ENCODE assay signal across 8 cellular contexts in genomic region chr19:13841339-13842293, GRCh38. TPM values are rescaled to one million over a fixed set of nuclear protein-coding genes. Genes with fewer than 3 reads are reported as not detected.
DNase-seq lines count a peak whose midpoint lies in the region; ATAC-seq and TF ChIP-seq lines count a peak whose summit lies in the region.

No MANE protein-coding gene starts in this region.

- H3K27me3 ChIP-seq in HUES48 (ENCODE audit: control insufficient read depth, insufficient read depth, low read length) (no peaks in the 10 kb centered on the region), foreskin keratinocyte (no peaks in the 10 kb centered on the region), ovary (no peaks in the 10 kb centered on the region)

- intact Hi-C loops in ovary (cut with DNase I), result loop anchor here in 3 of 4 donors (5.0 to 10.0 kb wide), 3 partner anchors 44 to 1057 kb away; partner anchors contain the start of gene ZSWIM4 (in 2 of the 3)

- TF ChIP-seq POLR2A in ovary (IDR thresholded peaks at IDR 0.05), result peak; percentile 25

- no peak for TF ChIP-seq CTCF in 22Rv1 (IDR thresholded peaks at IDR 0.05)
- no peak for TF ChIP-seq CTCF in foreskin keratinocyte (conservative IDR thresholded peaks at IDR 0.05)
- no peak for TF ChIP-seq CTCF in ovary (IDR thresholded peaks at IDR 0.05)

- no peaks in the 10 kb centered on the region for H3K36me3 ChIP-seq in HUES48 (ENCODE audit: control insufficient read depth, insufficient read depth, low read length)
- no peaks in the 10 kb centered on the region for H3K36me3 ChIP-seq in ovary

- H3K9me3 ChIP-seq in HUES48 (ENCODE audit: control insufficient read depth, insufficient read depth, low read length) (no peaks in the 10 kb centered on the region), ovary (no peaks in the 10 kb centered on the region)

- peak overlapping the region; percentile 69 for H3K4me3 ChIP-seq in HUES48 (ENCODE audit: low read depth, low read length)
- H3K4me3 ChIP-seq in ovary, result peak overlapping the region; percentile 66

- peak; percentile 75 for DNase-seq in activated CD8-positive, alpha-beta memory T cell treated with anti-CD3 and anti-CD28 coated beads, Interleukin-2, amount 50 U/mL, for 48 hours
- peak in 1 of 2 donors; percentile 42 for DNase-seq in foreskin keratinocyte
- peak in 2 of 5 donors; percentile 52 to 63 for DNase-seq in ovary
- no peak for DNase-seq in activated gamma-delta T cell treated with Interleukin-2 at 50 U/mL for 16 hours

- peak overlapping the region; percentile 16; the same call in 1 of the 2 replicates for H3K9ac ChIP-seq in HUES48 (ENCODE audit: low read depth, low read length)

- ATAC-seq in foreskin keratinocyte (no peak), GM21381 (IDR thresholded peaks at IDR 0.05; ENCODE audit: unreplicated experiment) (no peak), GM21528 (IDR thresholded peaks at IDR 0.05; ENCODE audit: low FRiP score, unreplicated experiment) (no peak)

- H3K4me1 ChIP-seq in HUES48 (ENCODE audit: control insufficient read depth, insufficient read depth, low read length), result peaks cover 24% of the 10 kb centered on the region
- H3K4me1 ChIP-seq in foreskin keratinocyte, result peaks cover 22% of the 10 kb centered on the region
- peaks cover 24% of the 10 kb centered on the region for H3K4me1 ChIP-seq in ovary (ENCODE audit: insufficient read depth)

- 19 to 29% (median 25%) methylated on average over 22 to 24 of the region's 24 CpGs for WGBS in ovary, 3 donors

- TF ChIP-seq EP300 in ovary (IDR thresholded peaks at IDR 0.05), result no peak

- H3K27ac ChIP-seq in 22Rv1 (peak overlapping the region; percentile 98), HUES48 (ENCODE audit: low read depth, low read length) (no peak overlapping the region), foreskin keratinocyte (peak overlapping the region; percentile 97), ovary (peak overlapping the region; percentile 94 to 98)

RNA-seq across cellular contexts. Expression of gene NANOS3, which starts 35.3 kb away (rescaled TPM):
- total RNA-seq in foreskin keratinocyte, result 0.56 and 1.2 TPM in 2 replicates
- 0.64 and 1.3 TPM in 2 replicates for polyA plus RNA-seq in foreskin keratinocyte
- 1 to 10 TPM in 3 of 7 donors, under 1 TPM in 1, not detected in 3; 0.98 to 2.4 (median 1.3) TPM for total RNA-seq in ovary
- under 1 TPM in 1 of 2 donors, not detected in 1; 0.30 TPM for polyA plus RNA-seq in ovary

RNA-seq across cellular contexts. Expression of gene ZSWIM4, which starts 46.4 kb away (rescaled TPM):
- 4.3 and 5.6 TPM in 2 replicates for total RNA-seq in foreskin keratinocyte
- polyA plus RNA-seq in foreskin keratinocyte, result 2.1 and 3.1 TPM in 2 replicates
- 1 to 10 TPM; 2.6 to 7.9 (median 4.6) TPM for total RNA-seq in ovary
- polyA plus RNA-seq in ovary, result 1 to 10 TPM; 1.2 to 3.8 TPM
